ENCODE assay signal across 7 cellular contexts in genomic region chr7:118240320-118240719, GRCh38. TPM values are rescaled to one million over a fixed set of nuclear protein-coding genes. Genes with fewer than 3 reads are reported as not detected.
"Had no signal": no experiment of that assay in that cellular context is flagged by ENCODE, and none has a peak within 500 bp of the region (broad histone marks: within the 10 kb centered on the region; RNA-seq: fewer than 3 reads in every experiment).

No MANE protein-coding gene starts in this region.

RNA-seq across cellular contexts. Expression of gene ANKRD7, which starts 15.8 kb away (rescaled TPM):
- total RNA-seq: activated B cell treated with CpG ODN at 0.5 μM for 24 hours; activated CD4-positive, alpha-beta memory T cell treated with anti-CD3 and anti-CD28 coated beads for 36 hours; activated CD4-positive, alpha-beta memory T cell treated with anti-CD3 and anti-CD28 coated beads, Interleukin-2, amount 10 ng/mL, durations not matched to agents 7 days and 5 days; activated CD4-positive, alpha-beta T cell treated with anti-CD3 and anti-CD28 coated beads, Interleukin-2, amount 10 ng/mL, durations not matched to agents 24 days and 14 days; activated CD4-positive, alpha-beta T cell treated with anti-CD3 and anti-CD28 coated beads, Interleukin-2, amount 10 ng/mL, durations not matched to agents 7 days and 5 days; T-helper 1 cell treated with Interleukin-12 subunit alpha and Interleukin-12 subunit beta and Interleukin-4 antibody, amounts not matched to agents 30 ng/mL and 1 ng/mL, for 36 hours; T-helper 2 cell treated with Interferon-gamma antibody and Interleukin-4, amounts not matched to agents 100 ng/mL and 5 ng/mL, for 36 hours had no signal
